In genomic region chr4:153634737-153635353, GRCh38 we compare ENCODE assay signal across 9 cellular contexts. TPM values are rescaled to one million over a fixed set of nuclear protein-coding genes. Genes with fewer than 3 reads are reported as not detected.
DNase-seq lines count a peak whose midpoint lies in the region; ATAC-seq and TF ChIP-seq lines count a peak whose summit lies in the region.
"Had no signal": no experiment of that assay in that cellular context is flagged by ENCODE, and none has a peak within 500 bp of the region (broad histone marks: within the 10 kb centered on the region; RNA-seq: fewer than 3 reads in every experiment).

No MANE protein-coding gene starts in this region.

- no peak for TF ChIP-seq POLR2A in esophagus squamous epithelium (IDR thresholded peaks at IDR 0.05)

- no peak overlapping the region for H3K4me3 Mint-ChIP-seq in activated naive CD8-positive, alpha-beta T cell treated with anti-CD3 and anti-CD28 coated beads, Interleukin-2, amount 50 U/mL, for 24 hours
- H3K4me3 Mint-ChIP-seq in activated naive CD8-positive, alpha-beta T cell treated with anti-CD3 and anti-CD28 coated beads for 36 hours: no peak overlapping the region
- H3K4me3 Mint-ChIP-seq: activated naive CD4-positive, alpha-beta T cell treated with anti-CD3 and anti-CD28 coated beads, Interleukin-2, amount 50 U/mL, for 24 hours had no signal

- H3K9me2 ChIP-seq in PC-3 (replicated peaks; ENCODE audit: low read length): no peaks in the 10 kb centered on the region

- ATAC-seq in activated naive CD8-positive, alpha-beta T cell treated with anti-CD3 and anti-CD28 coated beads, Interleukin-2, amount 50 U/mL, for 24 hours: no peak
- ATAC-seq in PC-3: peak; percentile 45

- no peaks in the 10 kb centered on the region for H3K4me1 ChIP-seq in PC-3 (ENCODE audit: insufficient read depth, low read length)
- no peaks in the 10 kb centered on the region for H3K4me1 ChIP-seq in esophagus squamous epithelium

- no peaks in the 10 kb centered on the region for H3K9me3 ChIP-seq in PC-3 (ENCODE audit: low read length)
- no peaks in the 10 kb centered on the region for H3K9me3 ChIP-seq in esophagus squamous epithelium

- no peaks in the 10 kb centered on the region for H3K4me1 Mint-ChIP-seq in activated naive CD8-positive, alpha-beta T cell treated with anti-CD3 and anti-CD28 coated beads, Interleukin-2, amount 50 U/mL, for 24 hours
- H3K4me1 Mint-ChIP-seq in activated naive CD8-positive, alpha-beta T cell treated with anti-CD3 and anti-CD28 coated beads for 36 hours: no peaks in the 10 kb centered on the region
- H3K4me1 Mint-ChIP-seq: activated naive CD4-positive, alpha-beta T cell treated with anti-CD3 and anti-CD28 coated beads, Interleukin-2, amount 50 U/mL, for 24 hours had no signal

- 81 to 85% methylated on average over 3 of the region's 3 CpGs for WGBS in esophagus squamous epithelium, 2 donors

- H3K27me3 ChIP-seq in PC-3 (ENCODE audit: low read length) (no peaks in the 10 kb centered on the region), esophagus squamous epithelium (no peaks in the 10 kb centered on the region)

- BruUV-seq in PC-3 (replicated peaks; lab: Mats Ljungman, UMichigan): no TSS peak

- H2AFZ ChIP-seq in PC-3 (ENCODE audit: low read length): no peak overlapping the region

- DNase-seq in activated naive CD8-positive, alpha-beta T cell treated with anti-CD3 and anti-CD28 coated beads, Interleukin-2, amount 50 U/mL, for 24 hours: no peak
- no peak for DNase-seq in activated naive CD8-positive, alpha-beta T cell treated with anti-CD3 and anti-CD28 coated beads for 36 hours
- DNase-seq in PC-3 (peak; percentile 48), esophagus squamous epithelium (lab: John Stamatoyannopoulos, UW) (no peak), retinal pigment epithelial cell (ENCODE audit: low read depth) (no peak), GOT3 (lab: John Stamatoyannopoulos, UW) (no peak), NCI-H2171 (lab: John Stamatoyannopoulos, UW) (no peak), NCI-H2196 treated with DMSO at 0.1 percent for 48 hours (lab: John Stamatoyannopoulos, UW; ENCODE audit: unreplicated experiment) (no peak)

- H3K4me2 ChIP-seq in PC-3 (ENCODE audit: low read length): no peak overlapping the region

- H3K9ac ChIP-seq in PC-3 (ENCODE audit: low read length): no peak overlapping the region

- no peaks in the 10 kb centered on the region for H4K20me1 ChIP-seq in PC-3 (ENCODE audit: low read length)

- CTCF ChIA-PET in PC-3 (lab: Charles Lee): no interaction called here

- TF ChIP-seq CTCF in PC-3 (conservative IDR thresholded peaks at IDR 0.05; ENCODE audit: low read depth, low read length) (peak; percentile 72), esophagus squamous epithelium (IDR thresholded peaks at IDR 0.05) (peak; percentile 28 to 71 (median 58)), retinal pigment epithelial cell (conservative IDR thresholded peaks at IDR 0.05; ENCODE audit: low read depth, low read length) (peak; percentile 75)

- H3K27ac Mint-ChIP-seq in activated naive CD8-positive, alpha-beta T cell treated with anti-CD3 and anti-CD28 coated beads, Interleukin-2, amount 50 U/mL, for 24 hours: peak overlapping the region; percentile 22
- H3K27ac Mint-ChIP-seq in activated naive CD8-positive, alpha-beta T cell treated with anti-CD3 and anti-CD28 coated beads for 36 hours: no peak overlapping the region
- H3K27ac Mint-ChIP-seq: activated naive CD4-positive, alpha-beta T cell treated with anti-CD3 and anti-CD28 coated beads, Interleukin-2, amount 50 U/mL, for 24 hours had no signal

- H3F3A ChIP-seq in PC-3 (ENCODE audit: low read length, unreplicated experiment): no peaks in the 10 kb centered on the region

- no peak overlapping the region for H3K27ac ChIP-seq in PC-3 (ENCODE audit: low read length)
- no peak overlapping the region for H3K27ac ChIP-seq in esophagus squamous epithelium

- H3K4me3 ChIP-seq in PC-3 (ENCODE audit: low read length) (no peak overlapping the region), esophagus squamous epithelium (no peak overlapping the region), retinal pigment epithelial cell (ENCODE audit: low read length) (no peak overlapping the region)

- H3K79me2 ChIP-seq in PC-3 (ENCODE audit: low read length): no peaks in the 10 kb centered on the region

- POLR2A ChIA-PET in PC-3 (lab: Charles Lee; ENCODE audit: unreplicated experiment): no interaction called here

- H3K27me3 Mint-ChIP-seq in activated naive CD8-positive, alpha-beta T cell treated with anti-CD3 and anti-CD28 coated beads, Interleukin-2, amount 50 U/mL, for 24 hours: no peaks in the 10 kb centered on the region
- H3K27me3 Mint-ChIP-seq in activated naive CD8-positive, alpha-beta T cell treated with anti-CD3 and anti-CD28 coated beads for 36 hours: no peaks in the 10 kb centered on the region
- H3K27me3 Mint-ChIP-seq: activated naive CD4-positive, alpha-beta T cell treated with anti-CD3 and anti-CD28 coated beads, Interleukin-2, amount 50 U/mL, for 24 hours had no signal

- intact Hi-C loops in PC-3 (cut with micrococcal nuclease): loop anchor here (1.0 kb wide), 1 partner anchor 115 kb away; no protein-coding TSS in a partner anchor
- intact Hi-C loops in esophagus squamous epithelium (cut with DNase I): loop anchor here (10.0 kb wide), 1 partner anchor 120 kb away; no protein-coding TSS in a partner anchor

- H3K9me3 Mint-ChIP-seq in activated naive CD8-positive, alpha-beta T cell treated with anti-CD3 and anti-CD28 coated beads, Interleukin-2, amount 50 U/mL, for 24 hours: no peaks in the 10 kb centered on the region
- H3K9me3 Mint-ChIP-seq in activated naive CD8-positive, alpha-beta T cell treated with anti-CD3 and anti-CD28 coated beads for 36 hours: no peaks in the 10 kb centered on the region
- H3K9me3 Mint-ChIP-seq: activated naive CD4-positive, alpha-beta T cell treated with anti-CD3 and anti-CD28 coated beads, Interleukin-2, amount 50 U/mL, for 24 hours had no signal

- H3K36me3 ChIP-seq in PC-3 (ENCODE audit: low read depth, low read length) (no peaks in the 10 kb centered on the region; the same call in 1 of the 2 replicates), esophagus squamous epithelium (peaks cover 9 to 78% (median 12%) of the 10 kb centered on the region in 3 donors)

- peaks cover 46% of the 10 kb centered on the region for H3K36me3 Mint-ChIP-seq in activated naive CD8-positive, alpha-beta T cell treated with anti-CD3 and anti-CD28 coated beads, Interleukin-2, amount 50 U/mL, for 24 hours (ENCODE audit: low read depth)
- H3K36me3 Mint-ChIP-seq in activated naive CD8-positive, alpha-beta T cell treated with anti-CD3 and anti-CD28 coated beads for 36 hours: peaks cover 24% of the 10 kb centered on the region

RNA-seq across cellular contexts. Expression of gene TLR2, which starts 49.2 kb away (rescaled TPM):
- 1 to 10 TPM; 1.1 to 1.2 TPM for total RNA-seq in activated naive CD8-positive, alpha-beta T cell treated with anti-CD3 and anti-CD28 coated beads for 36 hours
- total RNA-seq in PC-3 (2014; rRNA removed) (7.1 and 8.7 TPM in 2 replicates), esophagus squamous epithelium (10 to 100 TPM in 3 of 4 donors, 1 to 10 TPM in 1; 5.3 to 26.9 (median 17.3) TPM)
